In the genomic region with DNA sequence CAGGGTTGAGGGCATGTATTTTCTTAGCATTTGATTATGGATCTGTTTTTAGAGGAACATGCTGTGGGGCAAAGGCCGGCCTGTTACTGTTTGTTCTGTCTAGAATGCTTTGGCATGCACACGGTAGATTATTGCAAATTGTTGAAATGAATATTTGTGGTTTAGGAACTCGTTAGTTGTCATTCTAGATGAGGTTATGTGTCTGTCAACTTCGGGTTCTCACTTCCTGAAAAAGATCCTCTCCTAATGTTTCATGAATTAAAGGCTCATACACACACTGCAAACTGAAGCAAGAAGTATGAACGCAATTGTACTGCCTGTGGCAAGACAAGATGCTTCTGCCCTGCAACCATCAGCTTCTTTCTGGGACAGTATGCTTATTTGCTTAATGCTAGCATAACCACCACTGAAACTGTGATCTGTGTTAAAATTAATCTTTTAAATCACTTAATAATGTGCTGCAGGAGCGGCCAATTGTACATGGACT, we compare ENCODE assay signal across 8 cellular contexts.
DNase-seq lines count a peak whose midpoint lies in the region; ATAC-seq, FAIRE-seq and TF ChIP-seq lines count a peak whose summit lies in the region.

No MANE protein-coding gene starts in this region.

- H3K27me3 Mint-ChIP-seq in nephron progenitor cell (ENCODE audit: low read depth, poor library complexity): peaks cover 2% of the 10 kb centered on the region

- H3K27ac Mint-ChIP-seq in nephron progenitor cell: no peak overlapping the region

- DNase-seq in GM18507 (ENCODE audit: extremely low spot score, insufficient read length, low read depth) (peak; percentile 20), NCI-H526 treated with DMSO at 0.1 percent for 48 hours (lab: John Stamatoyannopoulos, UW) (peak; percentile 96), left colon (no peak), activated gamma-delta T cell treated with Interleukin-2 at 50 U/mL for 16 hours (no peak), ecto neural progenitor cell (ENCODE audit: low spot score) (no peak), nephron progenitor cell (no peak), NCI-H187 (lab: John Stamatoyannopoulos, UW) (no peak)

- intact Hi-C loops in left colon (cut with DNase I, micrococcal nuclease): no loop called here

- no peak for TF ChIP-seq CTCF in nephron progenitor cell (IDR thresholded peaks at IDR 0.05)

- H3K4me3 Mint-ChIP-seq in nephron progenitor cell: no peak overlapping the region

- peaks cover 5% of the 10 kb centered on the region for H3K9me3 Mint-ChIP-seq in nephron progenitor cell

- peak; percentile 68 for ATAC-seq in HG02678 (IDR thresholded peaks at IDR 0.05; ENCODE audit: unreplicated experiment)
- peak; percentile 40 for ATAC-seq in left colon

- FAIRE-seq in GM18507 (lab: Jason Lieb, UNC): peak; percentile 88

- no peaks in the 10 kb centered on the region for H3K36me3 Mint-ChIP-seq in nephron progenitor cell (ENCODE audit: low read depth)

- H3K4me1 Mint-ChIP-seq in nephron progenitor cell: peaks cover 43% of the 10 kb centered on the region

Comparison
In these comparisons a context has a peak if more than half of its experiments do, and no peak if none do; other contexts are left out.
1. DNase-seq: peak in GM18507 (single experiment) and NCI-H526 treated with DMSO at 0.1 percent for 48 hours (single experiment); none in left colon (0 of 2), activated gamma-delta T cell treated with Interleukin-2 at 50 U/mL for 16 hours (single experiment), ecto neural progenitor cell (single experiment), nephron progenitor cell (single experiment) and NCI-H187 (0 of 2).